Comparison of ENCODE assay signal across 17 cellular contexts in the genomic region with DNA sequence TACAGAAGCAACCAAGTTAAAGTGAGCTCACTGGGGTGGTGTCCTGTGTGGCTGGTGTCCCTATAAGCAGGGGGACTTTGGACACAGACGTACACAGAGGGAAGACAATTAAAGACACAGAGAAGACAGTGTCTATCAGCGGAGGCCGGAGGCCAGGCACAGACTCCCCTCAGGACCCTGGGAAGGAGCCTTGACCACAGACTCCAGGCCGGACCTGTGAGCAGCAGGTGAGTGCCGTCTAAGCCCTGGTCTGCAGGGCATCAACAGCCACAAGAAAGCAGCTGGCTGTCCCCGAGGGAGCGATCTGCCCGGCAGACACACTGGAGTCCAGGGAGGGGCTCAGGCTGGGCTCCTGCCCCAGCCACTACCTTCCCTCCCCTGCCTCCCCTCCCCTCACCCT.
"Had no signal": no experiment of that assay in that cellular context is flagged by ENCODE, and none has a peak within 500 bp of the region (broad histone marks: within the 10 kb centered on the region; RNA-seq: fewer than 3 reads in every experiment).

No MANE protein-coding gene starts in this region.

- H3K4me1 ChIP-seq: lower lobe of right lung had no signal

- H3K4me3 ChIP-seq: body of pancreas, lower lobe of right lung had no signal

- H3K4me3 Mint-ChIP-seq: activated CD8-positive, alpha-beta memory T cell treated with anti-CD3 and anti-CD28 coated beads, Interleukin-2, amount 10 ng/mL, durations not matched to agents 7 days and 5 days; naive B cell; stimulated activated naive B cell treated with anti-CD40 and anti-IgM and Interleukin-4, amounts not matched to agents 10 μg/mL and 1 μg/mL and 100 μg/mL, for 72 hours had no signal

- H3K9me3 ChIP-seq: body of pancreas, lower lobe of right lung had no signal

- H3K27me3 ChIP-seq: body of pancreas had no signal

- H3K27ac ChIP-seq: body of pancreas, lower lobe of right lung, VCaP had no signal

- ATAC-seq: activated CD8-positive, alpha-beta memory T cell treated with anti-CD3 and anti-CD28 coated beads, Interleukin-2, amount 10 ng/mL, durations not matched to agents 7 days and 5 days; body of pancreas; lower lobe of right lung; stimulated activated naive B cell treated with anti-CD40 and anti-IgM and Interleukin-4, amounts not matched to agents 10 μg/mL and 1 μg/mL and 100 μg/mL, for 72 hours had no signal

- DNase-seq: activated CD4-positive, alpha-beta T cell treated with anti-CD3 and anti-CD28 coated beads for 1 hour; activated CD4-positive, alpha-beta T cell treated with anti-CD3 and anti-CD28 coated beads, Interleukin-2, amount 50 U/mL, for 48 hours; activated CD8-positive, alpha-beta memory T cell treated with anti-CD3 and anti-CD28 coated beads, Interleukin-2, amount 10 ng/mL, durations not matched to agents 7 days and 5 days; activated naive CD4-positive, alpha-beta T cell treated with Interleukin-2 at 50 U/mL for 16 hours; central memory CD4-positive, alpha-beta T cell; cortex of kidney; effector CD4-positive, alpha-beta T cell; foreskin fibroblast; hypothalamus; kidney glomerular epithelial cell; naive B cell; stimulated activated CD4-positive, alpha-beta T cell treated with anti-CD3 and anti-CD28 coated beads, Interleukin-2, amount 100 ng/mL, for 48 hours; stimulated activated naive B cell treated with anti-CD40 and anti-IgM and Interleukin-4, amounts not matched to agents 10 μg/mL and 1 μg/mL and 100 μg/mL, for 72 hours; trophoblast cell had no signal

- H3K36me3 ChIP-seq: lower lobe of right lung had no signal

- H3K27ac Mint-ChIP-seq: activated CD8-positive, alpha-beta memory T cell treated with anti-CD3 and anti-CD28 coated beads, Interleukin-2, amount 10 ng/mL, durations not matched to agents 7 days and 5 days; stimulated activated naive B cell treated with anti-CD40 and anti-IgM and Interleukin-4, amounts not matched to agents 10 μg/mL and 1 μg/mL and 100 μg/mL, for 72 hours had no signal

- H3K36me3 Mint-ChIP-seq: activated CD8-positive, alpha-beta memory T cell treated with anti-CD3 and anti-CD28 coated beads, Interleukin-2, amount 10 ng/mL, durations not matched to agents 7 days and 5 days; naive B cell; stimulated activated naive B cell treated with anti-CD40 and anti-IgM and Interleukin-4, amounts not matched to agents 10 μg/mL and 1 μg/mL and 100 μg/mL, for 72 hours had no signal

- H3K27me3 Mint-ChIP-seq: activated CD8-positive, alpha-beta memory T cell treated with anti-CD3 and anti-CD28 coated beads, Interleukin-2, amount 10 ng/mL, durations not matched to agents 7 days and 5 days had no signal

- H3K4me1 Mint-ChIP-seq: activated CD8-positive, alpha-beta memory T cell treated with anti-CD3 and anti-CD28 coated beads, Interleukin-2, amount 10 ng/mL, durations not matched to agents 7 days and 5 days; naive B cell; stimulated activated naive B cell treated with anti-CD40 and anti-IgM and Interleukin-4, amounts not matched to agents 10 μg/mL and 1 μg/mL and 100 μg/mL, for 72 hours had no signal
